18 cellular contexts compared by ENCODE assay signal in genomic region chr7:9498303-9498702, GRCh38.
DNase-seq lines count a peak whose midpoint lies in the region; ATAC-seq and TF ChIP-seq lines count a peak whose summit lies in the region.
"Had no signal": no experiment of that assay in that cellular context is flagged by ENCODE, and none has a peak within 500 bp of the region (broad histone marks: within the 10 kb centered on the region; RNA-seq: fewer than 3 reads in every experiment).

No MANE protein-coding gene starts in this region.

- intact Hi-C loops in A673 (cut with micrococcal nuclease; ENCODE audit: unreplicated experiment), result no loop called here

- BruUV-seq in A673 (replicated peaks; lab: Mats Ljungman, UMichigan), result no TSS peak

- H3K79me2 ChIP-seq in OCI-LY3 (ENCODE audit: low read length), result no peaks in the 10 kb centered on the region

- CTCF ChIA-PET in GM10248 (lab: Yijun Ruan, JAX) (no interaction called here), A673 (lab: Charles Lee) (no interaction called here)

- H2AFZ ChIP-seq in OCI-LY3 (ENCODE audit: low read depth, low read length), result no peak overlapping the region

- H3K27ac ChIP-seq in OCI-LY3 (ENCODE audit: low read length) (no peak overlapping the region), A673 (ENCODE audit: low read depth, low read length, poor library complexity, severe bottlenecking) (no peak overlapping the region)
- H3K27ac ChIP-seq: ovary, suprapubic skin had no signal

- H3K36me3 ChIP-seq in OCI-LY3 (replicated peaks; ENCODE audit: low read depth, low read length) (no peaks in the 10 kb centered on the region), A673 (ENCODE audit: insufficient read depth, low read length, poor library complexity, severe bottlenecking) (no peaks in the 10 kb centered on the region)
- H3K36me3 ChIP-seq: ovary, suprapubic skin had no signal

- H4K20me1 ChIP-seq in OCI-LY3 (ENCODE audit: insufficient read depth, low read length), result no peaks in the 10 kb centered on the region

- no peak for TF ChIP-seq CTCF in GM10248 (IDR thresholded peaks at IDR 0.05; ENCODE audit: control extremely low read depth, extremely low read depth, low read depth, missing control alignments)
- peak; percentile 57 for TF ChIP-seq CTCF in OCI-LY3 (IDR thresholded peaks at IDR 0.05; ENCODE audit: low read depth, low read length)
- TF ChIP-seq CTCF in A673 (conservative IDR thresholded peaks at IDR 0.05; ENCODE audit: low read depth, low read length), result no peak

- no peaks in the 10 kb centered on the region for H3K27me3 ChIP-seq in OCI-LY3 (ENCODE audit: low read depth, low read length)
- peaks cover 4% of the 10 kb centered on the region for H3K27me3 ChIP-seq in A673 (replicated peaks; ENCODE audit: insufficient read depth, low read depth, low read length, poor library complexity)
- H3K27me3 ChIP-seq: ovary, suprapubic skin had no signal

- H3K4me1 ChIP-seq in OCI-LY3 (ENCODE audit: low read length), result 0 out of 2 replicates have a peak, but pooled peaks cover 2% of the 10 kb centered on the region
- no peaks in the 10 kb centered on the region for H3K4me1 ChIP-seq in A673 (ENCODE audit: insufficient read depth, low read length, poor library complexity, severe bottlenecking)
- H3K4me1 ChIP-seq: suprapubic skin had no signal

- peak overlapping the region; percentile 40; the same call in 1 of the 2 replicates for H3K4me2 ChIP-seq in OCI-LY3 (ENCODE audit: low read length)

- POLR2A ChIA-PET in GM10248 (lab: Yijun Ruan, JAX), result no interaction called here
- POLR2A ChIA-PET in A673 (lab: Charles Lee; ENCODE audit: low non-redundant PET), result no interaction called here

- DNase-seq in GM10248 (ENCODE audit: extremely low spot score) (peak; percentile 3), A673 (ENCODE audit: low spot score) (no peak), amygdala (lab: John Stamatoyannopoulos, UW) (no peak), NCI-H1436 (lab: John Stamatoyannopoulos, UW) (no peak), kidney tubule cell (ENCODE audit: low spot score) (no peak)
- DNase-seq: activated CD4-positive, alpha-beta T cell treated with anti-CD3 and anti-CD28 coated beads for 4 hours; activated gamma-delta T cell treated with Interleukin-2 at 50 U/mL for 16 hours; effector memory CD4-positive, alpha-beta T cell; glutamatergic neuron; NCI-H1048; ovary; stimulated activated CD4-positive, alpha-beta T cell treated with anti-CD3 and anti-CD28 coated beads, Interleukin-4, amount 100 ng/mL, for 24 hours; stimulated activated CD8-positive, alpha-beta memory T cell treated with anti-CD3 and anti-CD28 coated beads, Interleukin-4, amount 100 ng/mL, for 48 hours had no signal

- H3K9me3 ChIP-seq in OCI-LY3 (ENCODE audit: insufficient read depth, low read length) (no peaks in the 10 kb centered on the region), A673 (ENCODE audit: low read depth, low read length, poor library complexity, severe bottlenecking) (peaks cover 3% of the 10 kb centered on the region)
- H3K9me3 ChIP-seq: ovary, suprapubic skin had no signal

- no peak overlapping the region for H3K9ac ChIP-seq in OCI-LY3 (ENCODE audit: low read length)

- no peak overlapping the region for H3K4me3 ChIP-seq in OCI-LY3 (ENCODE audit: low read length)
- no peak overlapping the region for H3K4me3 ChIP-seq in A673 (ENCODE audit: low read depth, low read length, poor library complexity, severe bottlenecking)
- H3K4me3 ChIP-seq: ovary, suprapubic skin had no signal

- peak; percentile 81 for ATAC-seq in GM18868 (IDR thresholded peaks at IDR 0.05; ENCODE audit: unreplicated experiment)
- peak; percentile 56 for ATAC-seq in HG03565 (IDR thresholded peaks at IDR 0.05; ENCODE audit: unreplicated experiment)
- ATAC-seq: HepG2 had no signal
